17 cellular contexts compared by ENCODE assay signal in the genomic region with DNA sequence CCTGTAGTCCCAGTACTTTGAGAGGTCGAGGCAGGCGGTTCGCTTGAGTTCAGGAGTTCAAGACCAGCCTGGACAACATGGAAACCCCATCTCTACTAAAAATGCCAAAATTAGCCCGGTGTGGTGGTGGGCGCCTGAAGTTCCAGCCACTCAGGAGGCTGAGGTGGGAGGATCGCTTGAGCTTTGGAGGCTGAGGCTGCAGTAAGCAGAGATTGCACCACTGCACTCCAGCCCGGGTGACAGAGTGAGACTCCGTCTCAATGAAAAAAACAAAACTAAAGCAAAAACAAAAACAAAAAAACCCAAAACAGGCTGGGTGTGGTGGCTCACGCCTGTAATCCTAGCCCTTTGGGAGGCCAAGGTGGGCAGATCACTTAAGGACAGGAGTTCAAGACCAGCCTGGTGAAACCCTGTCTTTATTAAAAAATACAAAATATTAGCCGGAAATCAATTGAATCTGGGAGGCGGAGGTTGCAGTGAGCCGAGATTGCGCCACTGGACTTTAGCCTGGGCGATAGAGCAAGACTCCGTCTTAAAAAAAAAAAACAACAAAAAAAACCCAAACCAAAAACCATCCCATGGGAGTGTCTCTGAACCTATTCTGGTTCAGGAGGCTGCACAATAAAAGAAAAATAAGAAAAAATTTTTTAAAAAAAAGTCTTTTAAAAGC. TPM values are rescaled to one million over a fixed set of nuclear protein-coding genes. Genes with fewer than 3 reads are reported as not detected.
DNase-seq lines count a peak whose midpoint lies in the region; ATAC-seq, FAIRE-seq and TF ChIP-seq lines count a peak whose summit lies in the region.
"Had no signal": no experiment of that assay in that cellular context is flagged by ENCODE, and none has a peak within 500 bp of the region (broad histone marks: within the 10 kb centered on the region; RNA-seq: fewer than 3 reads in every experiment).

No MANE protein-coding gene starts in this region.

- no peak overlapping the region for H2BK12ac ChIP-seq in H1 (ENCODE audit: low read depth, low read length)

- H2AK5ac ChIP-seq in H1 (ENCODE audit: low read depth, low read length): 0 out of 2 replicates have a peak overlapping the region, but pooled peaks have one; percentile 53

- H3K36me3 ChIP-seq in CD4-positive, CD25-positive, alpha-beta regulatory T cell (ENCODE audit: control insufficient read depth, insufficient read depth, low read length): no peaks in the 10 kb centered on the region
- H3K36me3 ChIP-seq in H1 (ENCODE audit: control insufficient read depth in 2 of 4, insufficient read depth in 4 of 4, low read length in 3 of 4) (no peaks in the 10 kb centered on the region), tibial artery (no peaks in the 10 kb centered on the region), osteoblast (ENCODE audit: insufficient read depth, low read length) (no peaks in the 10 kb centered on the region)
- H3K36me3 ChIP-seq: ascending aorta, vagina had no signal

- H3K27me3 Mint-ChIP-seq in CD4-positive, CD25-positive, alpha-beta regulatory T cell: peaks cover 12% of the 10 kb centered on the region
- peaks cover 64% of the 10 kb centered on the region for H3K27me3 Mint-ChIP-seq in nephron (ENCODE audit: low read depth)

- no peak overlapping the region for H2AFZ ChIP-seq in H1 (ENCODE audit: low read length)
- no peak overlapping the region for H2AFZ ChIP-seq in osteoblast (ENCODE audit: low read length)

- intact Hi-C loops in tibial artery (cut with DNase I; ENCODE audit: low total_unique reads): no loop called here

- CTCF ChIA-PET in H1 (lab: Charles Lee; ENCODE audit: partially characterized antibody): no interaction called here

- no peak for DNase-seq in CD4-positive, CD25-positive, alpha-beta regulatory T cell
- DNase-seq in HT-29 (ENCODE audit: low spot score) (peak; percentile 45), H1 (ENCODE audit: low read depth in 1 of 2, low spot score in 2 of 2) (no peak), activated gamma-delta T cell (lab: John Stamatoyannopoulos, UW) (no peak), NCI-H128 (lab: John Stamatoyannopoulos, UW; ENCODE audit: unreplicated experiment) (no peak), tibial artery (no peak), osteoblast (ENCODE audit: insufficient read length, low spot score, missing footprints) (no peak)
- DNase-seq: activated CD8-positive, alpha-beta memory T cell treated with anti-CD3 and anti-CD28 coated beads, Interleukin-2, amount 50 U/mL, for 4 hours; kidney glomerular epithelial cell; stimulated activated CD4-positive, alpha-beta T cell treated with anti-CD3 and anti-CD28 coated beads, Interleukin-2, amount 100 ng/mL, for 24 hours; T1000 had no signal

- no peak for TF ChIP-seq CTCF in H1 (IDR thresholded peaks at IDR 0.05; ENCODE audit: control extremely low read depth in 1 of 3, insufficient read depth in 1 of 3, low read depth in 1 of 3, low read length in 3 of 3)
- no peak for TF ChIP-seq CTCF in nephron (IDR thresholded peaks at IDR 0.05; ENCODE audit: unreplicated experiment in 3 of 3)
- TF ChIP-seq CTCF in tibial artery (IDR thresholded peaks at IDR 0.05): no peak
- TF ChIP-seq CTCF in osteoblast (IDR thresholded peaks at IDR 0.05; ENCODE audit: extremely low read depth, low read depth, low read length): no peak

- ATAC-seq in CD4-positive, CD25-positive, alpha-beta regulatory T cell (ENCODE audit: low read depth in 2 of 2): no peak
- ATAC-seq: sciatic nerve had no signal

- no peak overlapping the region for H3K23ac ChIP-seq in H1 (ENCODE audit: insufficient read length)

- H3K4me2 ChIP-seq in H1 (ENCODE audit: insufficient read depth in 1 of 2, low read depth in 2 of 2, low read length in 2 of 2) (peak overlapping the region; percentile 82 to 98), osteoblast (ENCODE audit: insufficient read depth, low read length) (no peak overlapping the region)

- no peak overlapping the region for H2BK20ac ChIP-seq in H1 (ENCODE audit: low read length)

- H3K27ac ChIP-seq in CD4-positive, CD25-positive, alpha-beta regulatory T cell (ENCODE audit: insufficient read depth, low read length, poor library complexity, severe bottlenecking): no peak overlapping the region
- H3K27ac ChIP-seq in H1 (ENCODE audit: low read depth, low read length) (no peak overlapping the region), tibial artery (no peak overlapping the region), osteoblast (ENCODE audit: low read depth, low read length) (no peak overlapping the region)
- H3K27ac ChIP-seq: vagina had no signal

- H2BK5ac ChIP-seq in H1 (ENCODE audit: low read depth, low read length): no peak overlapping the region

- no peak overlapping the region for H4K5ac ChIP-seq in H1 (ENCODE audit: insufficient read length, low read depth, low read length)

- H3K14ac ChIP-seq in H1 (ENCODE audit: insufficient read length): no peak overlapping the region

- no peak for TF ChIP-seq EP300 in H1 (IDR thresholded peaks at IDR 0.05; ENCODE audit: borderline replicate concordance in 1 of 2, low read depth in 2 of 2, low read length in 2 of 2)

- H3K4me3 ChIP-seq in CD4-positive, CD25-positive, alpha-beta regulatory T cell (ENCODE audit: low read depth, low read length): no peak overlapping the region
- H3K4me3 ChIP-seq in H1 (ENCODE audit: extremely low read depth in 1 of 4, insufficient read depth in 2 of 4, low read depth in 3 of 4, low read length in 4 of 4) (peak overlapping the region in 3 of 4 experiments; percentile 78 to 80 (median 78); a peak in 1 of 8 replicates), tibial artery (no peak overlapping the region), osteoblast (ENCODE audit: insufficient read depth, low read length) (no peak overlapping the region)
- H3K4me3 ChIP-seq: vagina had no signal

- FAIRE-seq in H1 (lab: Jason Lieb, UNC): no peak
- FAIRE-seq: D721Med had no signal

- no peak for TF ChIP-seq POLR2A in H1 (IDR thresholded peaks at IDR 0.05; ENCODE audit: control extremely low read depth in 1 of 2, low read depth in 2 of 2, low read length in 2 of 2)

- H4K8ac ChIP-seq in H1 (ENCODE audit: extremely low read depth, insufficient read depth, low read length): no peak overlapping the region

- TF ChIP-seq RAD21 in H1 (IDR thresholded peaks at IDR 0.05 in 1 of 2, conservative IDR thresholded peaks at IDR 0.05 in 1 of 2; ENCODE audit: low read depth in 2 of 2, low read length in 2 of 2): no peak

- peaks cover 24% of the 10 kb centered on the region for H3K23me2 ChIP-seq in H1 (ENCODE audit: low read depth, low read length)

- no peak overlapping the region for H2BK120ac ChIP-seq in H1 (replicated peaks; ENCODE audit: low read depth, low read length)

- H3K9me3 ChIP-seq in CD4-positive, CD25-positive, alpha-beta regulatory T cell (ENCODE audit: control insufficient read depth in 2 of 2, low read length in 2 of 2): no peaks in the 10 kb centered on the region
- no peaks in the 10 kb centered on the region for H3K9me3 ChIP-seq in H1 (ENCODE audit: insufficient read depth in 2 of 2, low read depth in 1 of 2, low read length in 1 of 2)
- no peaks in the 10 kb centered on the region for H3K9me3 ChIP-seq in tibial artery
- H3K9me3 ChIP-seq in osteoblast (ENCODE audit: low read depth, low read length): no peaks in the 10 kb centered on the region
- H3K9me3 ChIP-seq: ascending aorta, vagina had no signal

- H3K27me3 ChIP-seq in CD4-positive, CD25-positive, alpha-beta regulatory T cell (ENCODE audit: control insufficient read depth, insufficient read depth, low read length): no peaks in the 10 kb centered on the region
- H3K27me3 ChIP-seq in H1 (replicated peaks in 1 of 4; ENCODE audit: control insufficient read depth in 3 of 4, extremely low read depth in 1 of 4, insufficient read depth in 3 of 4, low read length in 3 of 4) (0 out of 7 replicates have a peak, but pooled peaks cover 0 to 2% (median 0%) of the 10 kb centered on the region in 4 experiments), tibial artery (peaks cover 0 to 6% of the 10 kb centered on the region in 2 donors), osteoblast (ENCODE audit: insufficient read depth, low read length) (peaks cover 70% of the 10 kb centered on the region)
- H3K27me3 ChIP-seq: ascending aorta, vagina had no signal

- POLR2A ChIA-PET in H1 (lab: Charles Lee; ENCODE audit: partially characterized antibody): interaction anchor here (0.6 to 17.1 kb wide), 5 partner anchors 15 to 467 kb away, joined by 3 to 283 read pairs (median 8); partner anchors contain the start of gene TUFT1

- H3K79me1 ChIP-seq in H1 (ENCODE audit: low read depth, low read length): peaks cover 10% of the 10 kb centered on the region

- H3K4me1 Mint-ChIP-seq in CD4-positive, CD25-positive, alpha-beta regulatory T cell: peaks cover 8 to 34% (median 16%) of the 10 kb centered on the region in 4 donors
- peaks cover 16% of the 10 kb centered on the region for H3K4me1 Mint-ChIP-seq in nephron

- peaks cover 0 to 2% of the 10 kb centered on the region in 2 experiments for H4K20me1 ChIP-seq in H1 (replicated peaks in 1 of 2; ENCODE audit: control insufficient read depth in 1 of 2, insufficient read depth in 2 of 2, low read length in 2 of 2)
- H4K20me1 ChIP-seq in osteoblast (ENCODE audit: insufficient read depth, low read length): no peaks in the 10 kb centered on the region

- no peak overlapping the region for H3K18ac ChIP-seq in H1 (ENCODE audit: extremely low read depth, low read length)

- 89% methylated on average over 15 of the region's 15 CpGs; no CpG with 5 or more reads in 1 of the 2 experiments for WGBS in H1 (ENCODE audit: extremely low coverage in 1 of 2, insufficient coverage in 1 of 2, insufficient read length in 1 of 2, insufficient replicate concordance in 2 of 2, low coverage in 1 of 2, low lambda C conversion rate in 2 of 2, missing lambda C conversion rate in 1 of 2), 2 experiments

- no peak overlapping the region for H2BK15ac ChIP-seq in H1 (ENCODE audit: low read length)

- H3K9ac ChIP-seq in H1 (replicated peaks in 1 of 4; ENCODE audit: extremely low read depth in 1 of 4, low read depth in 3 of 4, low read length in 3 of 4): no peak overlapping the region

- no peaks in the 10 kb centered on the region for H3K36me3 Mint-ChIP-seq in CD4-positive, CD25-positive, alpha-beta regulatory T cell
- no peaks in the 10 kb centered on the region for H3K36me3 Mint-ChIP-seq in nephron (ENCODE audit: low read depth)
- H3K36me3 Mint-ChIP-seq: mesothelial cell of epicardium had no signal

- no peak overlapping the region for H3K4ac ChIP-seq in H1 (replicated peaks; ENCODE audit: insufficient read length, low read depth, low read length)

- H3K79me2 ChIP-seq in H1 (ENCODE audit: control insufficient read depth in 1 of 2, insufficient read depth in 2 of 2, low read length in 2 of 2) (peaks cover 0 to 16% of the 10 kb centered on the region in 2 experiments; a peak in 2 of 4 replicates), osteoblast (ENCODE audit: insufficient read depth, low read length) (no peaks in the 10 kb centered on the region)

- H3K4me1 ChIP-seq in CD4-positive, CD25-positive, alpha-beta regulatory T cell (ENCODE audit: control insufficient read depth, insufficient read depth, low read length, poor library complexity, severe bottlenecking): peaks cover 35% of the 10 kb centered on the region
- H3K4me1 ChIP-seq in H1 (replicated peaks in 1 of 4; ENCODE audit: control insufficient read depth in 3 of 4, insufficient read depth in 4 of 4, low read length in 3 of 4) (peaks cover 14 to 26% (median 19%) of the 10 kb centered on the region in 4 experiments), tibial artery (peaks cover 0 to 22% (median 12%) of the 10 kb centered on the region in 4 donors), osteoblast (ENCODE audit: insufficient read depth, low read length) (peaks cover 10% of the 10 kb centered on the region)

- H4K91ac ChIP-seq in H1 (replicated peaks; ENCODE audit: insufficient read length, low read length): no peak overlapping the region

- H3K27ac Mint-ChIP-seq in CD4-positive, CD25-positive, alpha-beta regulatory T cell: peak overlapping the region in 2 of 3 donors; percentile 71 to 95
- H3K27ac Mint-ChIP-seq in nephron: peak overlapping the region in 1 of 3 experiments; percentile 94
- H3K27ac Mint-ChIP-seq: mesothelial cell of epicardium had no signal

- no peaks in the 10 kb centered on the region for H3K9me3 Mint-ChIP-seq in CD4-positive, CD25-positive, alpha-beta regulatory T cell
- no peaks in the 10 kb centered on the region for H3K9me3 Mint-ChIP-seq in nephron
- H3K9me3 Mint-ChIP-seq: mesothelial cell of epicardium had no signal

- peak overlapping the region; percentile 76 to 100 (median 98) for H3K4me3 Mint-ChIP-seq in CD4-positive, CD25-positive, alpha-beta regulatory T cell
- peak overlapping the region; percentile 30 to 65 (median 47) for H3K4me3 Mint-ChIP-seq in nephron

- no peak overlapping the region for H3K56ac ChIP-seq in H1 (replicated peaks; ENCODE audit: insufficient read length, low read depth, low read length)

RNA-seq across cellular contexts. Expression of gene CGN, which starts 1.7 kb away (rescaled TPM):
- 0.37 TPM for total RNA-seq in CD4-positive, CD25-positive, alpha-beta regulatory T cell
- 1 to 10 TPM in 1 of 4 donors, under 1 TPM in 1, not detected in 2; 0.37 to 1.2 TPM for polyA plus RNA-seq in CD4-positive, CD25-positive, alpha-beta regulatory T cell
- 23.5 and 30.7 TPM in 2 replicates for total RNA-seq in HT-29 (2014; rRNA removed; shearing (Covaris generic))
- 52.7 and 54.6 TPM in 2 replicates for total RNA-seq in H1 (2021; fragmentation: NEBNext Ultra II Directional; extraction: Animal tissue kit (Norgen Biotek cat#: 25700))
- polyA plus RNA-seq in H1 (2011; rRNA removed): 15.9 and 20.4 TPM in 2 replicates
- polyA plus RNA-seq in H1 (2011; cell fraction: cytosol; rRNA removed): 15.1 TPM
- 98.4 TPM for polyA plus RNA-seq in H1 (2011; cell fraction: nucleus; rRNA removed)
- 47.3 to 55.8 TPM (median 50.2 TPM) in 4 replicates for polyA plus RNA-seq in H1 (2012, experiment 1 of 2)
- 15.9 TPM for polyA plus RNA-seq in H1 (2012, experiment 2 of 2)
- 59.6 TPM for polyA plus RNA-seq in H1 (2013, experiment 1 of 2)
- polyA plus RNA-seq in H1 (2013, experiment 2 of 2): 59.3 TPM
- polyA minus RNA-seq in H1 (2011; rRNA and poly(A)+ RNA removed): 29.1 and 30.2 TPM in 2 replicates
- 14.6 TPM for polyA minus RNA-seq in H1 (2011; cell fraction: cytosol; rRNA and poly(A)+ RNA removed)
- 28.5 TPM for polyA minus RNA-seq in H1 (2011; cell fraction: nucleus; rRNA and poly(A)+ RNA removed)
- total RNA-seq in osteoblast: not detected in 2 replicates
- total RNA-seq: ascending aorta had no signal

RNA-seq across cellular contexts. Expression of gene TUFT1, which starts 30.6 kb away (rescaled TPM):
- 13.6 TPM for total RNA-seq in CD4-positive, CD25-positive, alpha-beta regulatory T cell
- polyA plus RNA-seq in CD4-positive, CD25-positive, alpha-beta regulatory T cell: 10 to 100 TPM; 10.2 to 13.6 (median 12.1) TPM
- total RNA-seq in HT-29 (2014; rRNA removed; shearing (Covaris generic)): 30.5 and 36.9 TPM in 2 replicates
- total RNA-seq in H1 (2021; fragmentation: NEBNext Ultra II Directional; extraction: Animal tissue kit (Norgen Biotek cat#: 25700)): 10.1 and 10.4 TPM in 2 replicates
- polyA plus RNA-seq in H1 (2011; rRNA removed): 6.6 and 7.3 TPM in 2 replicates
- polyA plus RNA-seq in H1 (2011; cell fraction: cytosol; rRNA removed): 9.6 TPM
- polyA plus RNA-seq in H1 (2011; cell fraction: nucleus; rRNA removed): 6.9 TPM
- 8.2 to 9.3 TPM (median 8.9 TPM) in 4 replicates for polyA plus RNA-seq in H1 (2012, experiment 1 of 2)
- polyA plus RNA-seq in H1 (2012, experiment 2 of 2): 4.6 TPM
- 7.2 TPM for polyA plus RNA-seq in H1 (2013, experiment 1 of 2)
- 7.5 TPM for polyA plus RNA-seq in H1 (2013, experiment 2 of 2)
- polyA minus RNA-seq in H1 (2011; rRNA and poly(A)+ RNA removed): 8.1 and 9.4 TPM in 2 replicates
- polyA minus RNA-seq in H1 (2011; cell fraction: cytosol; rRNA and poly(A)+ RNA removed): 4.2 TPM
- polyA minus RNA-seq in H1 (2011; cell fraction: nucleus; rRNA and poly(A)+ RNA removed): 5.5 TPM
- 12.7 and 16.3 TPM in 2 replicates for total RNA-seq in osteoblast

RNA-seq across cellular contexts. Expression of gene POGZ, which starts 50.2 kb away (rescaled TPM):
- total RNA-seq in CD4-positive, CD25-positive, alpha-beta regulatory T cell: 141 TPM
- 10 to 100 TPM in 1 of 4 donors, 1 to 10 TPM in 3; 5.2 to 10.0 (median 5.9) TPM for polyA plus RNA-seq in CD4-positive, CD25-positive, alpha-beta regulatory T cell
- 19.1 and 22.0 TPM in 2 replicates for total RNA-seq in HT-29 (2014; rRNA removed; shearing (Covaris generic))
- total RNA-seq in H1 (2021; fragmentation: NEBNext Ultra II Directional; extraction: Animal tissue kit (Norgen Biotek cat#: 25700)): 105 and 109 TPM in 2 replicates
- polyA plus RNA-seq in H1 (2011; rRNA removed): 66.4 and 69.7 TPM in 2 replicates
- polyA plus RNA-seq in H1 (2011; cell fraction: cytosol; rRNA removed): 46.1 TPM
- polyA plus RNA-seq in H1 (2011; cell fraction: nucleus; rRNA removed): 145 TPM
- polyA plus RNA-seq in H1 (2012, experiment 1 of 2): 55.6 to 61.6 TPM (median 57.5 TPM) in 4 replicates
- 9.3 TPM for polyA plus RNA-seq in H1 (2012, experiment 2 of 2)
- polyA plus RNA-seq in H1 (2013, experiment 1 of 2): 52.3 TPM
- 40.6 TPM for polyA plus RNA-seq in H1 (2013, experiment 2 of 2)
- polyA minus RNA-seq in H1 (2011; rRNA and poly(A)+ RNA removed): 183 and 207 TPM in 2 replicates
- 75.4 TPM for polyA minus RNA-seq in H1 (2011; cell fraction: cytosol; rRNA and poly(A)+ RNA removed)
- 133 TPM for polyA minus RNA-seq in H1 (2011; cell fraction: nucleus; rRNA and poly(A)+ RNA removed)
- total RNA-seq in osteoblast: 26.8 and 56.9 TPM in 2 replicates

Comparison
In these comparisons a context has a peak if more than half of its experiments do, and no peak if none do; other contexts are left out.
1. H3K4me3 ChIP-seq: peak in H1 (3 of 4); none in CD4-positive, CD25-positive, alpha-beta regulatory T cell (single experiment), tibial artery (0 of 2) and osteoblast (single experiment).
2. RNA of gene CGN, which starts 1.7 kb away (total RNA-seq): 52.7 to 54.6 TPM in H1 and 23.5 to 30.7 TPM in HT-29; 0.37 TPM in CD4-positive, CD25-positive, alpha-beta regulatory T cell (single experiment) and not detected in osteoblast; every median in the first group is over 10 times any median in the second.